6 cellular contexts compared by ENCODE assay signal in the genomic region with DNA sequence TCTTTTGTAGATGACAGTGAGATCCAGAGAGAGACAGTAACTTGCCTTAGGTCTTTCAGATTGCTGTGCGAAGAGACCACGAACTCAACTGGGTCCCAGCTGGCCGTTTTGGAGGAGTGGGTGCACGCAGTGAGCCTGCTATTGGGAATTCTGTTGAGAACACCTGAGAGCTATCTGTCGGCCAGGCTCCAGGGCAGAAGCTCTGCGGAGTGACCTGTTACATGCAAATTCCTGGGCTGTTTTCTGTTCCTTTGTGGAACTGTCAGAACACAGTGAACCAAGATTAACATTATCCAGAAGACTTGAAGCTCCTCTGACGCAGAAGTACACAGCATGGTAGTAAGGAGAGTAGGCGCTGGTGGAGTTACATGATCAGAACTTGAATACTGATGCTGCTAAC.
"Had no signal": no experiment of that assay in that cellular context is flagged by ENCODE, and none has a peak within 500 bp of the region (broad histone marks: within the 10 kb centered on the region; RNA-seq: fewer than 3 reads in every experiment).

No MANE protein-coding gene starts in this region.

- H2AFZ ChIP-seq: GM23338 had no signal

- H3K27ac ChIP-seq: HL-60 had no signal

- H3K4me2 ChIP-seq: GM23338 had no signal

- ATAC-seq: HepG2 had no signal

- DNase-seq: H9, HCEC 1CT, KBM-7 had no signal

- H3K4me3 ChIP-seq: GM23338 had no signal
